8 cellular contexts compared by ENCODE assay signal in genomic region chr1:234924450-234925355, GRCh38.
DNase-seq lines count a peak whose midpoint lies in the region; FAIRE-seq and TF ChIP-seq lines count a peak whose summit lies in the region.

No MANE protein-coding gene starts in this region.

- H4K20me1 ChIP-seq in BLaER1: no peaks in the 10 kb centered on the region

- no peak overlapping the region for H3K23ac ChIP-seq in trophoblast cell (ENCODE audit: low read length)

- no peak for TF ChIP-seq CTCF in RWPE1 (conservative IDR thresholded peaks at IDR 0.05; ENCODE audit: low read depth)
- no peak for TF ChIP-seq CTCF in esophagus muscularis mucosa (IDR thresholded peaks at IDR 0.05)

- H3K4me2 ChIP-seq in BLaER1 (peak overlapping the region; percentile 50), trophoblast cell (ENCODE audit: low read length) (no peak overlapping the region)

- TF ChIP-seq EP300 in esophagus muscularis mucosa (IDR thresholded peaks at IDR 0.05): no peak

- H3K36me3 ChIP-seq in BLaER1 (no peaks in the 10 kb centered on the region), esophagus muscularis mucosa (no peaks in the 10 kb centered on the region), trophoblast cell (ENCODE audit: control insufficient read depth in 1 of 2, insufficient read depth in 2 of 2, low read length in 2 of 2) (no peaks in the 10 kb centered on the region)

- POLR2A ChIA-PET in RWPE1 (lab: Yijun Ruan, JAX; ENCODE audit: low non-redundant PET): no interaction called here

- H3K27me3 ChIP-seq in BLaER1: no peaks in the 10 kb centered on the region
- no peaks in the 10 kb centered on the region for H3K27me3 ChIP-seq in esophagus muscularis mucosa
- H3K27me3 ChIP-seq in trophoblast cell (ENCODE audit: insufficient read depth, low read length): no peaks in the 10 kb centered on the region

- H2BK12ac ChIP-seq in trophoblast cell (ENCODE audit: low read length): peak overlapping the region; percentile 98

- H2AFZ ChIP-seq in trophoblast cell (ENCODE audit: insufficient read depth, low read length, poor library complexity): no peak overlapping the region

- peak overlapping the region; percentile 81 for H2AK5ac ChIP-seq in trophoblast cell (ENCODE audit: low read length)

- H3K18ac ChIP-seq in trophoblast cell (ENCODE audit: low read length): peak overlapping the region; percentile 52

- H3K79me2 ChIP-seq in trophoblast cell (ENCODE audit: control insufficient read depth, insufficient read depth, low read length, poor library complexity): peaks cover 2% of the 10 kb centered on the region

- no peak for TF ChIP-seq POLR2A in esophagus muscularis mucosa (IDR thresholded peaks at IDR 0.05; ENCODE audit: low read depth)
- no peak for TF ChIP-seq POLR2A in GM12892 (IDR thresholded peaks at IDR 0.05; ENCODE audit: low read depth, low read length)

- peak overlapping the region; percentile 75 for H2BK5ac ChIP-seq in trophoblast cell (ENCODE audit: low read depth, low read length, poor library complexity)

- H3K4ac ChIP-seq in trophoblast cell (ENCODE audit: low read depth, low read length): peak overlapping the region; percentile 13

- H3K9me3 ChIP-seq in BLaER1: peaks cover 13% of the 10 kb centered on the region
- no peaks in the 10 kb centered on the region for H3K9me3 ChIP-seq in esophagus muscularis mucosa
- H3K9me3 ChIP-seq in trophoblast cell (ENCODE audit: insufficient read depth, low read depth, low read length): peaks cover 2% of the 10 kb centered on the region

- peak overlapping the region; percentile 83 for H3K14ac ChIP-seq in trophoblast cell (ENCODE audit: low read length)

- H2BK120ac ChIP-seq in trophoblast cell (ENCODE audit: insufficient read depth, low read length, poor library complexity): peak overlapping the region; percentile 79

- intact Hi-C loops in esophagus muscularis mucosa (cut with DNase I): loop anchor here (5.0 kb wide), 2 partner anchors 158 to 242 kb away; no protein-coding TSS in a partner anchor

- H4K91ac ChIP-seq in trophoblast cell (ENCODE audit: low read depth, low read length): peak overlapping the region; percentile 94

- H3K4me1 ChIP-seq in BLaER1 (peaks cover 59% of the 10 kb centered on the region), esophagus muscularis mucosa (peaks cover 34 to 48% (median 41%) of the 10 kb centered on the region in 4 donors), trophoblast cell (ENCODE audit: control insufficient read depth in 1 of 2, insufficient read depth in 2 of 2, low read length in 2 of 2) (peaks cover 22 to 35% of the 10 kb centered on the region in 2 experiments)

- 82% methylated on average over 17 of the region's 17 CpGs for whole genome bisulfite sequencing in esophagus muscularis mucosa
- no CpG with 5 or more reads among the region's 17 CpGs for WGBS in trophoblast cell (ENCODE audit: extremely low coverage, insufficient coverage, insufficient read length)

- FAIRE-seq in GM19239 (lab: Jason Lieb, UNC) (no peak), GM12892 (lab: Jason Lieb, UNC) (no peak)

- H3K79me1 ChIP-seq in trophoblast cell (ENCODE audit: low read length): peaks cover 30% of the 10 kb centered on the region

- H3K27ac ChIP-seq in BLaER1 (peak overlapping the region; percentile 85), RWPE1 (peak overlapping the region; percentile 43), esophagus muscularis mucosa (replicated peaks in 1 of 4) (peak overlapping the region; percentile 29 to 65 (median 54)), trophoblast cell (ENCODE audit: low read depth, low read length) (peak overlapping the region; percentile 76)

- H3K4me3 ChIP-seq in BLaER1 (no peak overlapping the region), esophagus muscularis mucosa (no peak overlapping the region), trophoblast cell (ENCODE audit: low read depth, low read length) (no peak overlapping the region)

- H3K9ac ChIP-seq in BLaER1 (0 out of 2 replicates have a peak overlapping the region, but pooled peaks have one; percentile 17), trophoblast cell (ENCODE audit: low read length) (no peak overlapping the region)

- DNase-seq in RWPE1 (ENCODE audit: low spot score) (no peak), esophagus muscularis mucosa (ENCODE audit: extremely low spot score) (no peak), trophoblast cell (peak in 1 of 2 donors; percentile 21), NCI-H1694 (lab: John Stamatoyannopoulos, UW) (no peak), GM19239 (ENCODE audit: insufficient read length, low spot score) (no peak), NCI-H226 (no peak), GM12892 (ENCODE audit: insufficient read length) (no peak)

- CTCF ChIA-PET in RWPE1 (lab: Yijun Ruan, JAX): interaction anchor here (0.6 kb wide), 1 partner anchor 54 kb away, joined by 3 read pairs; no protein-coding TSS in a partner anchor

- H4K8ac ChIP-seq in trophoblast cell (ENCODE audit: low read depth, low read length): peak overlapping the region; percentile 37

- no peak overlapping the region for H4K12ac ChIP-seq in trophoblast cell (ENCODE audit: low read depth, low read length)
